Comparison of ENCODE assay signal across 20 cellular contexts in the genomic region with DNA sequence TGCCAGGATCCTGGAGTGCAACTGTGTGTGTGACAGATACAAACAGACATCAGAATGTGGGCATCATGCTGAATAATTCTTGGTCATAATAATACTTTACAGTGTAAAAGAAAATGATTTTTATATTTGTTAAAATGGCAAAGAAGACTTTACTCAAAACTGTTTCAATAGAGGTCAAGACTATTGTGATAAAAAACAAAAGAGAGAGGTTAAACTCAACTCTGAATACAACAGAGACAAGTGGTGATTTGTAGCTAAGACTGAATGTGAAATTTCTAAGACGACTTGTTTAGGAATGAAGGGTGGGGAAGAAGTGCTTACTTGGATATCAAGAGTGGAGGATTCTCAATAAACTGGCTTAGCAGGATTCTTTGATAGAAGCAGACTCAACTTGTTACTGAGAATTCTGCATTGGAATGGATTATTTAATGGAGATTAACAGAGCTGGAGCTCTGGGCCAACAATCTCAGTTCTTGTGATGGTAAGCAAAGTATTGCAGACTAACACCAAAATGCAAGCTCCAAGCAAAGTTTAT.
DNase-seq lines count a peak whose midpoint lies in the region; ATAC-seq, FAIRE-seq and TF ChIP-seq lines count a peak whose summit lies in the region.
"Had no signal": no experiment of that assay in that cellular context is flagged by ENCODE, and none has a peak within 500 bp of the region (broad histone marks: within the 10 kb centered on the region; RNA-seq: fewer than 3 reads in every experiment).

No MANE protein-coding gene starts in this region.

- H2BK20ac ChIP-seq in H1 (ENCODE audit: low read length): no peak overlapping the region

- CTCF ChIA-PET in H1 (lab: Charles Lee; ENCODE audit: partially characterized antibody): interaction anchor here (1.2 to 2.0 kb wide), 2 partner anchors 9 to 10 kb away, joined by 5 to 7 read pairs; no protein-coding TSS in a partner anchor

- H3K27ac ChIP-seq in SU-DHL-6 (ENCODE audit: low read depth, low read length) (no peak overlapping the region), H1 (ENCODE audit: low read depth, low read length) (no peak overlapping the region), upper lobe of right lung (no peak overlapping the region)
- H3K27ac ChIP-seq: 22Rv1, A549, C4-2B, GM23248 had no signal

- H3K4ac ChIP-seq in H1 (replicated peaks; ENCODE audit: insufficient read length, low read depth, low read length): no peak overlapping the region

- H2BK5ac ChIP-seq in H1 (ENCODE audit: low read depth, low read length): no peak overlapping the region

- H3K23ac ChIP-seq in H1 (ENCODE audit: insufficient read length): no peak overlapping the region

- no peak overlapping the region for H4K91ac ChIP-seq in H1 (replicated peaks; ENCODE audit: insufficient read length, low read length)

- H3K9me2 ChIP-seq in SU-DHL-6 (replicated peaks; ENCODE audit: insufficient read depth, low read length): no peaks in the 10 kb centered on the region

- H4K8ac ChIP-seq in H1 (ENCODE audit: extremely low read depth, insufficient read depth, low read length): no peak overlapping the region

- whole genome bisulfite sequencing in H1 (ENCODE audit: extremely low coverage in 1 of 2, insufficient coverage in 1 of 2, insufficient read length in 1 of 2, insufficient replicate concordance in 2 of 2, low coverage in 1 of 2, low lambda C conversion rate in 2 of 2, missing lambda C conversion rate in 1 of 2), 2 experiments: 90% methylated on average over 1 of the region's 1 CpG; no CpG with 5 or more reads in 1 of the 2 experiments

- H4K20me1 ChIP-seq in SU-DHL-6 (ENCODE audit: low read depth, low read length) (no peaks in the 10 kb centered on the region), H1 (replicated peaks in 1 of 2; ENCODE audit: control insufficient read depth in 1 of 2, insufficient read depth in 2 of 2, low read length in 2 of 2) (no peaks in the 10 kb centered on the region)

- TF ChIP-seq RAD21 in H1 (IDR thresholded peaks at IDR 0.05 in 1 of 2, conservative IDR thresholded peaks at IDR 0.05 in 1 of 2; ENCODE audit: low read depth in 2 of 2, low read length in 2 of 2): no peak

- H3K79me2 ChIP-seq in SU-DHL-6 (ENCODE audit: insufficient read depth, low read length): no peaks in the 10 kb centered on the region
- no peaks in the 10 kb centered on the region for H3K79me2 ChIP-seq in H1 (ENCODE audit: control insufficient read depth in 1 of 2, insufficient read depth in 2 of 2, low read length in 2 of 2)

- no peak overlapping the region for H3K56ac ChIP-seq in H1 (replicated peaks; ENCODE audit: insufficient read length, low read depth, low read length)

- H2BK15ac ChIP-seq in H1 (ENCODE audit: low read length): no peak overlapping the region

- H3K4me3 ChIP-seq in SU-DHL-6 (ENCODE audit: insufficient read depth, low read length, poor library complexity, severe bottlenecking): no peak overlapping the region
- no peak overlapping the region for H3K4me3 ChIP-seq in H1 (ENCODE audit: extremely low read depth in 1 of 4, insufficient read depth in 2 of 4, low read depth in 3 of 4, low read length in 4 of 4)
- H3K4me3 ChIP-seq in upper lobe of right lung: no peak overlapping the region
- H3K4me3 ChIP-seq: A549, GM23248 had no signal

- peaks cover 5% of the 10 kb centered on the region; the same call in 1 of the 2 replicates for H3K9me3 ChIP-seq in SU-DHL-6 (ENCODE audit: insufficient read depth, low read length)
- H3K9me3 ChIP-seq in H1 (ENCODE audit: insufficient read depth in 2 of 2, low read depth in 1 of 2, low read length in 1 of 2): no peaks in the 10 kb centered on the region
- no peaks in the 10 kb centered on the region for H3K9me3 ChIP-seq in upper lobe of right lung
- H3K9me3 ChIP-seq: A549 had no signal

- peak; percentile 8 for DNase-seq in DMS53 (lab: John Stamatoyannopoulos, UW)
- no peak for DNase-seq in DMS53 treated with DMSO at 0.1 percent for 48 hours (lab: John Stamatoyannopoulos, UW; ENCODE audit: unreplicated experiment)
- no peak for DNase-seq in H1 (ENCODE audit: low read depth in 1 of 2, low spot score in 2 of 2)
- DNase-seq in type B pancreatic cell (ENCODE audit: extremely low spot score, unreplicated experiment): no peak
- DNase-seq in RPMI8226: no peak
- DNase-seq in NCI-H146 treated with DMSO at 0.1 percent for 48 hours (lab: John Stamatoyannopoulos, UW; ENCODE audit: unreplicated experiment): no peak
- DNase-seq in upper lobe of right lung: no peak
- DNase-seq: AML-193; CD4-positive, alpha-beta T cell; DMS153; DND-41; EL; GM23248; H9 had no signal

- no peaks in the 10 kb centered on the region for H3K27me3 Mint-ChIP-seq in type B pancreatic cell
- H3K27me3 Mint-ChIP-seq: CD4-positive, alpha-beta T cell had no signal

- POLR2A ChIA-PET in H1 (lab: Charles Lee; ENCODE audit: partially characterized antibody): no interaction called here

- H3K36me3 ChIP-seq in SU-DHL-6 (ENCODE audit: low read length): no peaks in the 10 kb centered on the region
- H3K36me3 ChIP-seq in H1 (ENCODE audit: control insufficient read depth in 2 of 4, insufficient read depth in 4 of 4, low read length in 3 of 4): no peaks in the 10 kb centered on the region
- no peaks in the 10 kb centered on the region for H3K36me3 ChIP-seq in upper lobe of right lung

- H3K4me1 ChIP-seq in H1 (replicated peaks in 1 of 4; ENCODE audit: control insufficient read depth in 3 of 4, insufficient read depth in 4 of 4, low read length in 3 of 4): no peaks in the 10 kb centered on the region
- H3K4me1 ChIP-seq in upper lobe of right lung: no peaks in the 10 kb centered on the region
- H3K4me1 ChIP-seq: A549 had no signal

- no peak overlapping the region for H3K4me2 ChIP-seq in SU-DHL-6 (ENCODE audit: low read depth, low read length, poor library complexity, severe bottlenecking)
- H3K4me2 ChIP-seq in H1 (ENCODE audit: insufficient read depth in 1 of 2, low read depth in 2 of 2, low read length in 2 of 2): no peak overlapping the region
- H3K4me2 ChIP-seq: A549 had no signal

- H2AK5ac ChIP-seq in H1 (ENCODE audit: low read depth, low read length): no peak overlapping the region

- H2BK12ac ChIP-seq in H1 (ENCODE audit: low read depth, low read length): no peak overlapping the region

- peak overlapping the region; percentile 13 for H3K4me3 Mint-ChIP-seq in type B pancreatic cell
- H3K4me3 Mint-ChIP-seq: CD4-positive, alpha-beta T cell; H9 had no signal

- no peaks in the 10 kb centered on the region for H3K79me1 ChIP-seq in H1 (ENCODE audit: low read depth, low read length)

- H3K4me1 Mint-ChIP-seq in type B pancreatic cell (ENCODE audit: unreplicated experiment): peaks cover 4% of the 10 kb centered on the region

- no peak overlapping the region for H3K14ac ChIP-seq in H1 (ENCODE audit: insufficient read length)

- H3F3A ChIP-seq in SU-DHL-6 (ENCODE audit: insufficient read depth): no peaks in the 10 kb centered on the region

- H3K23me2 ChIP-seq in H1 (ENCODE audit: low read depth, low read length): no peaks in the 10 kb centered on the region

- H2BK120ac ChIP-seq in H1 (replicated peaks; ENCODE audit: low read depth, low read length): no peak overlapping the region

- H3K27ac Mint-ChIP-seq in type B pancreatic cell: peak overlapping the region; percentile 95
- H3K27ac Mint-ChIP-seq: CD4-positive, alpha-beta T cell; H9 had no signal

- H3K27me3 ChIP-seq in SU-DHL-6 (ENCODE audit: low read length): no peaks in the 10 kb centered on the region
- no peaks in the 10 kb centered on the region for H3K27me3 ChIP-seq in H1 (replicated peaks in 1 of 4; ENCODE audit: control insufficient read depth in 3 of 4, extremely low read depth in 1 of 4, insufficient read depth in 3 of 4, low read length in 3 of 4)
- no peaks in the 10 kb centered on the region for H3K27me3 ChIP-seq in upper lobe of right lung

- no peak for TF ChIP-seq POLR2A in H1 (IDR thresholded peaks at IDR 0.05; ENCODE audit: control extremely low read depth in 1 of 2, low read depth in 2 of 2, low read length in 2 of 2)

- TF ChIP-seq EP300 in H1 (IDR thresholded peaks at IDR 0.05; ENCODE audit: borderline replicate concordance in 1 of 2, low read depth in 2 of 2, low read length in 2 of 2): no peak

- no peak overlapping the region for H3K18ac ChIP-seq in H1 (ENCODE audit: extremely low read depth, low read length)

- intact Hi-C loops in upper lobe of right lung (cut with DNase I): no loop called here

- no peak for ATAC-seq in upper lobe of right lung
- ATAC-seq: A549 had no signal

- no peaks in the 10 kb centered on the region for H3K9me3 Mint-ChIP-seq in type B pancreatic cell
- H3K9me3 Mint-ChIP-seq: H9 had no signal

- H2AFZ ChIP-seq in SU-DHL-6 (ENCODE audit: low read depth, low read length, severe bottlenecking) (peak overlapping the region; percentile 70), H1 (ENCODE audit: low read length) (peak overlapping the region; percentile 78; the same call in 1 of the 2 replicates)
- H2AFZ ChIP-seq: GM23248 had no signal

- FAIRE-seq in H1 (lab: Jason Lieb, UNC): no peak
- FAIRE-seq: A549, G401.6, GM12891 had no signal

- no peak overlapping the region for H4K5ac ChIP-seq in H1 (ENCODE audit: insufficient read length, low read depth, low read length)

- no peak overlapping the region for H3K9ac ChIP-seq in SU-DHL-6 (ENCODE audit: low read length)
- H3K9ac ChIP-seq in H1 (replicated peaks in 1 of 4; ENCODE audit: extremely low read depth in 1 of 4, low read depth in 3 of 4, low read length in 3 of 4): no peak overlapping the region
- H3K9ac ChIP-seq: GM23248 had no signal

- TF ChIP-seq CTCF in SU-DHL-6 (IDR thresholded peaks at IDR 0.05; ENCODE audit: insufficient read depth, low read length, poor library complexity, severe bottlenecking) (no peak), H1 (IDR thresholded peaks at IDR 0.05; ENCODE audit: control extremely low read depth in 1 of 3, insufficient read depth in 1 of 3, low read depth in 1 of 3, low read length in 3 of 3) (no peak), type B pancreatic cell (conservative IDR thresholded peaks at IDR 0.05) (no peak), upper lobe of right lung (IDR thresholded peaks at IDR 0.05) (no peak)

- no peaks in the 10 kb centered on the region for H3K36me3 Mint-ChIP-seq in type B pancreatic cell

TF ChIP-seq in H1, 55 proteins besides CTCF, POLR2A, EP300 and RAD21:
- TF ChIP-seq SAP30 (IDR thresholded peaks at IDR 0.05; ENCODE audit: insufficient read depth, insufficient replicate concordance, low read length) (no peak), CTBP2 (IDR thresholded peaks at IDR 0.05; ENCODE audit: borderline replicate concordance, insufficient read depth, insufficient read length, low read length) (no peak)
